Comparison of ENCODE assay signal across 19 cellular contexts in the genomic region with DNA sequence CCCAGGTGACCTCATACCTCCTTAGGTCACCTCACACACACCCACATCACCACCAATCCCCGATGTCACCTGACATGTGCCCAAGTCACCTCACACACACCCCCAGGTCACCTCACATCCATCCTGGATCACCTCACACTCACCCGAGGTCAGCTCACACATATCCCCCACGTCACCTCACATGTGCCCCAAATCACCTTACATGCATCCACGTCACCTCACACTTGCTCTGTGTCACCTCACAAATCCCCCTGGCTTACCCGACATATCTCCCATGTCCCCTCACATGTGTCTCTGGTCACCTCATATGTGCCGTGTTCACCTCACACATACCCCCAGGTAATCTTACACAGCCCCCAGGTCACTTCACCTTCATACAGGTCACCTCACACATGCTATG.
DNase-seq lines count a peak whose midpoint lies in the region; ATAC-seq, FAIRE-seq and TF ChIP-seq lines count a peak whose summit lies in the region.
"Had no signal": no experiment of that assay in that cellular context is flagged by ENCODE, and none has a peak within 500 bp of the region (broad histone marks: within the 10 kb centered on the region; RNA-seq: fewer than 3 reads in every experiment).

No MANE protein-coding gene starts in this region.

- H3K4me3 ChIP-seq in HepG2 (replicated peaks in 1 of 3; ENCODE audit: insufficient read depth in 1 of 3, low read depth in 2 of 3, low read length in 3 of 3) (no peak overlapping the region), right lobe of liver (no peak overlapping the region), iPS-18c (ENCODE audit: insufficient read depth, low read depth, low read length) (peak overlapping the region; percentile 20; the same call in 1 of the 2 replicates)

- H3K36me3 Mint-ChIP-seq in stimulated activated effector memory CD8-positive, alpha-beta T cell treated with anti-CD3 and anti-CD28 coated beads, Interleukin-12 subunit alpha, Interleukin-12 subunit beta, amount 100 ng/mL, for 72 hours, result no peaks in the 10 kb centered on the region

- no peaks in the 10 kb centered on the region for H3K79me2 ChIP-seq in HepG2 (ENCODE audit: insufficient read depth, low read length)

- H3K4me1 Mint-ChIP-seq in stimulated activated effector memory CD8-positive, alpha-beta T cell treated with anti-CD3 and anti-CD28 coated beads, Interleukin-12 subunit alpha, Interleukin-12 subunit beta, amount 100 ng/mL, for 72 hours, result peaks cover 52% of the 10 kb centered on the region

- H3K9me3 ChIP-seq in HepG2 (ENCODE audit: low read length) (no peaks in the 10 kb centered on the region), right lobe of liver (no peaks in the 10 kb centered on the region), KOPT-K1 (ENCODE audit: insufficient read depth, low read length, poor library complexity, severe bottlenecking) (no peaks in the 10 kb centered on the region), iPS-18c (ENCODE audit: control insufficient read depth, insufficient read depth, low read length) (peaks cover 27% of the 10 kb centered on the region)
- H3K9me3 ChIP-seq: BE2C had no signal

- no peak overlapping the region for H3K4me2 ChIP-seq in HepG2 (ENCODE audit: low read depth, low read length)

- TF ChIP-seq EP300 in HepG2 (IDR thresholded peaks at IDR 0.05; ENCODE audit: low read depth in 2 of 2, low read length in 2 of 2) (no peak), HepG2 (CRISPR knock-in tag; IDR thresholded peaks at IDR 0.05; ENCODE audit: borderline replicate concordance) (no peak)

- TF ChIP-seq RAD21 in HepG2 (CRISPR knock-in tag; IDR thresholded peaks at IDR 0.05), result no peak

- H2AFZ ChIP-seq in HepG2 (ENCODE audit: low read length), result no peak overlapping the region

- H3K27ac ChIP-seq in HepG2 (ENCODE audit: extremely low read length, insufficient read depth, low read length), result no peak overlapping the region
- H3K27ac ChIP-seq in right lobe of liver, result no peak overlapping the region
- H3K27ac ChIP-seq in KOPT-K1 (ENCODE audit: low read depth, low read length, poor library complexity, severe bottlenecking), result peak overlapping the region; percentile 66

- no peak overlapping the region for H3K9ac ChIP-seq in HepG2 (ENCODE audit: insufficient read depth, low read depth, low read length)

- TF ChIP-seq POLR2A in HepG2 (IDR thresholded peaks at IDR 0.05; ENCODE audit: insufficient read depth in 1 of 2, low read depth in 2 of 2, low read length in 2 of 2), result no peak
- no peak for TF ChIP-seq POLR2A in right lobe of liver (IDR thresholded peaks at IDR 0.05)

- H3K9me3 Mint-ChIP-seq in stimulated activated effector memory CD8-positive, alpha-beta T cell treated with anti-CD3 and anti-CD28 coated beads, Interleukin-12 subunit alpha, Interleukin-12 subunit beta, amount 100 ng/mL, for 72 hours, result no peaks in the 10 kb centered on the region
- H3K9me3 Mint-ChIP-seq: CD8-positive, alpha-beta memory T cell had no signal

- POLR2A ChIA-PET in HepG2 (lab: Yijun Ruan, JAX), result no interaction called here

- H3K27me3 ChIP-seq in HepG2 (ENCODE audit: control insufficient read depth in 1 of 2, insufficient read depth in 2 of 2, low read length in 2 of 2) (peaks cover 0 to 9% of the 10 kb centered on the region in 2 experiments; a peak in 2 of 5 replicates), right lobe of liver (no peaks in the 10 kb centered on the region)

- CTCF ChIA-PET in HepG2 (lab: Yijun Ruan, JAX; ENCODE audit: low intra/inter-chr PET ratio, low total read pairs), result no interaction called here

- DNase-seq in HepG2 (ENCODE audit: low spot score) (no peak), right lobe of liver (no peak), urothelium cell line (ENCODE audit: low spot score) (no peak), SW480 (ENCODE audit: low spot score) (no peak)
- no peak for DNase-seq in stimulated activated effector memory CD8-positive, alpha-beta T cell treated with anti-CD3 and anti-CD28 coated beads, Interleukin-12 subunit alpha, Interleukin-12 subunit beta, amount 100 ng/mL, for 72 hours (ENCODE audit: low spot score in 2 of 2)
- DNase-seq: BE2C; C1 segment of cervical spinal cord; CD4-positive, CD25-positive, alpha-beta regulatory T cell; CD8-positive, alpha-beta memory T cell; COR-L47; DMS 273 treated with DMSO at 0.1 percent for 48 hours; GDM1; GOT3; H7 had no signal

- no peak for ATAC-seq in HepG2
- ATAC-seq in right lobe of liver, result no peak
- ATAC-seq in stimulated activated effector memory CD8-positive, alpha-beta T cell treated with anti-CD3 and anti-CD28 coated beads, Interleukin-12 subunit alpha, Interleukin-12 subunit beta, amount 100 ng/mL, for 72 hours, result no peak
- ATAC-seq in GM19328 (IDR thresholded peaks at IDR 0.05; ENCODE audit: unreplicated experiment), result no peak

- peak overlapping the region; percentile 45 for H3K27ac Mint-ChIP-seq in stimulated activated effector memory CD8-positive, alpha-beta T cell treated with anti-CD3 and anti-CD28 coated beads, Interleukin-12 subunit alpha, Interleukin-12 subunit beta, amount 100 ng/mL, for 72 hours
- H3K27ac Mint-ChIP-seq: CD8-positive, alpha-beta memory T cell had no signal

- TF ChIP-seq CTCF in HepG2 (CRISPR knock-in tag; IDR thresholded peaks at IDR 0.05) (no peak), right lobe of liver (IDR thresholded peaks at IDR 0.05) (no peak)

- H3K36me3 ChIP-seq in HepG2 (replicated peaks in 1 of 2; ENCODE audit: control insufficient read depth in 1 of 2, insufficient read depth in 2 of 2, low read length in 2 of 2) (no peaks in the 10 kb centered on the region), right lobe of liver (no peaks in the 10 kb centered on the region), KOPT-K1 (ENCODE audit: insufficient read depth, low read length) (0 out of 2 replicates have a peak, but pooled peaks cover 14% of the 10 kb centered on the region)
- H3K36me3 ChIP-seq: BE2C had no signal

- FAIRE-seq in HepG2 (lab: Jason Lieb, UNC), result no peak
- FAIRE-seq in urothelium cell line (lab: Jason Lieb, UNC), result no peak
- FAIRE-seq: GM12892, GM18507 had no signal

- no TSS peak for BruUV-seq in HepG2 (replicated peaks; lab: Mats Ljungman, UMichigan)

- H3K4me1 ChIP-seq in HepG2 (ENCODE audit: insufficient read depth, low read length) (no peaks in the 10 kb centered on the region), right lobe of liver (no peaks in the 10 kb centered on the region)
- H3K4me1 ChIP-seq: BE2C had no signal

- intact Hi-C loops in HepG2 (cut with micrococcal nuclease; ENCODE audit: unreplicated experiment), result no loop called here
- intact Hi-C loops in right lobe of liver (cut with DNase I), result no loop called here

- WGBS in HepG2 (ENCODE audit: low lambda C conversion rate), result 3% methylated on average over 6 of the region's 6 CpGs
- WGBS in right lobe of liver (ENCODE audit: insufficient coverage, low coverage, low lambda C conversion rate, missing lambda C conversion rate), result 50% methylated on average over 5 of the region's 6 CpGs

- in situ Hi-C loops in HepG2 (cut with HindIII; ENCODE audit: extremely low pct_ligation_motif_present, low pct_unique_long_range_greater_than_20kb), result no loop called here

- no peak overlapping the region for H3K4me3 Mint-ChIP-seq in stimulated activated effector memory CD8-positive, alpha-beta T cell treated with anti-CD3 and anti-CD28 coated beads, Interleukin-12 subunit alpha, Interleukin-12 subunit beta, amount 100 ng/mL, for 72 hours
- H3K4me3 Mint-ChIP-seq: CD8-positive, alpha-beta memory T cell had no signal

- no peaks in the 10 kb centered on the region for H4K20me1 ChIP-seq in HepG2 (ENCODE audit: insufficient read depth, low read length)

TF ChIP-seq in HepG2, 621 proteins besides CTCF, POLR2A, EP300 and RAD21:
- TF ChIP-seq ZSCAN12 (CRISPR knock-in tag; IDR thresholded peaks at IDR 0.05) (no peak), CREB1 (IDR thresholded peaks at IDR 0.05) (peak; percentile 79; the same call in 1 of the 2 replicates), CREB1 (CRISPR knock-in tag; IDR thresholded peaks at IDR 0.05) (no peak)
